In genomic region chr1:156113263-156114004, GRCh38 we compare ENCODE assay signal across 1 cellular context.
A peak's percentile ranks its signal among the peaks of the same experiment; 100 is the strongest.
TF ChIP-seq lines count a peak whose summit lies in the region.

No MANE protein-coding gene starts in this region.

TF ChIP-seq in HepG2, 621 proteins besides CTCF, POLR2A, EP300 and RAD21:
- no peak for TF ChIP-seq ARID2 (CRISPR knock-in tag; IDR thresholded peaks at IDR 0.05; ENCODE audit: borderline replicate concordance)
- no peak for TF ChIP-seq JARID2 (CRISPR knock-in tag; IDR thresholded peaks at IDR 0.05; ENCODE audit: insufficient replicate concordance)
- TF ChIP-seq PRDM10 (CRISPR knock-in tag; IDR thresholded peaks at IDR 0.05; ENCODE audit: low read depth) = peak; percentile 80
- TF ChIP-seq ATF5 (CRISPR knock-in tag; IDR thresholded peaks at IDR 0.05; ENCODE audit: low read depth) = no peak
- no peak for TF ChIP-seq NKX3-1 (CRISPR knock-in tag; IDR thresholded peaks at IDR 0.05)
- no peak for TF ChIP-seq MED1 (CRISPR knock-in tag; IDR thresholded peaks at IDR 0.05)
